8 cellular contexts compared by ENCODE assay signal in genomic region chr3:58217209-58217811, GRCh38. TPM values are rescaled to one million over a fixed set of nuclear protein-coding genes. Genes with fewer than 3 reads are reported as not detected.
A peak's percentile ranks its signal among the peaks of the same experiment; 100 is the strongest.
DNase-seq lines count a peak whose midpoint lies in the region; ATAC-seq, FAIRE-seq and TF ChIP-seq lines count a peak whose summit lies in the region.

No MANE protein-coding gene starts in this region.

- 6% methylated on average over 9 of the region's 15 CpGs for WGBS in HepG2 (ENCODE audit: low lambda C conversion rate)

- peak; percentile 91 for FAIRE-seq in HepG2 (lab: Jason Lieb, UNC)

- H2AFZ ChIP-seq in HepG2 (ENCODE audit: low read length): no peak overlapping the region

- H3K9ac ChIP-seq in HepG2 (ENCODE audit: insufficient read depth, low read depth, low read length): no peak overlapping the region

- CTCF ChIA-PET in HEK293 (lab: Yijun Ruan, JAX) (interaction anchor here (0.6 to 3.3 kb wide), 22 partner anchors 8 to 293 kb away, joined by 3 to 25 read pairs (median 5); no protein-coding TSS in a partner anchor), HepG2 (lab: Yijun Ruan, JAX; ENCODE audit: low intra/inter-chr PET ratio, low total read pairs) (interaction anchor here (0.6 to 2.5 kb wide), 4 partner anchors 29 to 102 kb away, joined by 3 to 59 read pairs (median 6); no protein-coding TSS in a partner anchor)

- peak; percentile 82 for TF ChIP-seq RAD21 in HepG2 (CRISPR knock-in tag; IDR thresholded peaks at IDR 0.05)

- ATAC-seq in HepG2 (peak; percentile 95), HG02870 (IDR thresholded peaks at IDR 0.05; ENCODE audit: unreplicated experiment) (no peak)

- POLR2A ChIA-PET in HEK293 (lab: Yijun Ruan, JAX): no interaction called here
- POLR2A ChIA-PET in HepG2 (lab: Yijun Ruan, JAX): interaction anchor here (0.8 to 1.7 kb wide), 5 partner anchors 14 to 89 kb away, joined by 3 to 15 read pairs (median 4); partner anchors contain the start of genes HTD2 and RPP14

- H3K4me2 ChIP-seq in HepG2 (ENCODE audit: low read depth, low read length): peak overlapping the region; percentile 64

- TF ChIP-seq EP300 in HepG2 (IDR thresholded peaks at IDR 0.05; ENCODE audit: low read depth in 2 of 2, low read length in 2 of 2): 0 out of 4 replicates have a peak, but pooled peaks of 1 of the 2 experiments have one; percentile 1
- TF ChIP-seq EP300 in HepG2 (CRISPR knock-in tag; IDR thresholded peaks at IDR 0.05; ENCODE audit: borderline replicate concordance): 0 out of 2 replicates have a peak, but pooled peaks have one; percentile 43

- no TSS peak for BruUV-seq in HepG2 (replicated peaks; lab: Mats Ljungman, UMichigan)

- H3K4me1 ChIP-seq in HEK293 (ENCODE audit: control insufficient read depth, insufficient read depth, low read length) (no peaks in the 10 kb centered on the region), HepG2 (ENCODE audit: insufficient read depth, low read length) (peaks cover 69% of the 10 kb centered on the region)

- no peaks in the 10 kb centered on the region for H4K20me1 ChIP-seq in HepG2 (ENCODE audit: insufficient read depth, low read length)

- intact Hi-C loops in HepG2 (cut with micrococcal nuclease; ENCODE audit: unreplicated experiment): loop anchor here (1.0 kb wide), 4 partner anchors 24 to 83 kb away; no protein-coding TSS in a partner anchor

- in situ Hi-C loops in HepG2 (cut with HindIII; ENCODE audit: extremely low pct_ligation_motif_present, low pct_unique_long_range_greater_than_20kb): loop anchor here (5.0 kb wide), 1 partner anchor 35 kb away; no protein-coding TSS in a partner anchor

- H3K27ac ChIP-seq in HEK293 (ENCODE audit: extremely low read depth, low read depth, low read length) (no peak overlapping the region), coronary artery (peak overlapping the region in 1 of 2 donors; percentile 48), HepG2 (ENCODE audit: extremely low read length, insufficient read depth, low read length) (peak overlapping the region; percentile 47)

- TF ChIP-seq POLR2A in HepG2 (IDR thresholded peaks at IDR 0.05; ENCODE audit: insufficient read depth in 1 of 2, low read depth in 2 of 2, low read length in 2 of 2): no peak

- H3K9me3 ChIP-seq in HEK293 (ENCODE audit: control insufficient read depth, insufficient read depth, low read depth, low read length) (no peaks in the 10 kb centered on the region), HepG2 (ENCODE audit: low read length) (no peaks in the 10 kb centered on the region)

- no peaks in the 10 kb centered on the region for H3K79me2 ChIP-seq in HepG2 (ENCODE audit: insufficient read depth, low read length)

- no peaks in the 10 kb centered on the region for H3K36me3 ChIP-seq in HEK293 (ENCODE audit: control insufficient read depth in 2 of 2, insufficient read depth in 1 of 2, low read length in 2 of 2)
- H3K36me3 ChIP-seq in HepG2 (replicated peaks in 1 of 2; ENCODE audit: control insufficient read depth in 1 of 2, insufficient read depth in 2 of 2, low read length in 2 of 2): no peaks in the 10 kb centered on the region

- TF ChIP-seq CTCF in HEK293 (tag by site-specific recombination; IDR thresholded peaks at IDR 0.05) (no peak), coronary artery (IDR thresholded peaks at IDR 0.05) (peak; percentile 78), HepG2 (CRISPR knock-in tag; IDR thresholded peaks at IDR 0.05) (peak; percentile 75)

- H3K4me3 ChIP-seq in HEK293 (ENCODE audit: low read depth, low read length) (no peak overlapping the region), coronary artery (no peak overlapping the region), HepG2 (replicated peaks in 1 of 3; ENCODE audit: insufficient read depth in 1 of 3, low read depth in 2 of 3, low read length in 3 of 3) (peak overlapping the region in 1 of 3 experiments; percentile 53; a peak in 2 of 6 replicates)

- DNase-seq in ELR (ENCODE audit: low read depth) (peak; percentile 82), NCI-H2227 treated with DMSO at 0.1 percent for 48 hours (lab: John Stamatoyannopoulos, UW) (peak; percentile 20), coronary artery (ENCODE audit: low spot score) (peak; percentile 81), HepG2 (ENCODE audit: low spot score) (peak; percentile 84)
- peak; percentile 44 to 49 for DNase-seq in activated CD4-positive, alpha-beta T cell treated with anti-CD3 and anti-CD28 coated beads for 4 hours
- peak in 2 of 3 donors; percentile 17 to 28 for DNase-seq in stimulated activated CD4-positive, alpha-beta T cell treated with anti-CD3 and anti-CD28 coated beads, TNF-alpha, amount 100 ng/mL, for 1 hour (ENCODE audit: low read depth in 3 of 3, low spot score in 1 of 3)

- no peaks in the 10 kb centered on the region for H3K27me3 ChIP-seq in HepG2 (ENCODE audit: control insufficient read depth in 1 of 2, insufficient read depth in 2 of 2, low read length in 2 of 2)

TF ChIP-seq in HEK293, 187 proteins besides CTCF, POLR2A, EP300 and RAD21 (continues in another document):
- TF ChIP-seq ZBTB8A (tag by site-specific recombination; IDR thresholded peaks at IDR 0.05) (peak; percentile 61), ZNF155 (tag by site-specific recombination; IDR thresholded peaks at IDR 0.05) (no peak), KLF9 (tag by site-specific recombination; IDR thresholded peaks at IDR 0.05; ENCODE audit: low read depth) (peak; percentile 25; the same call in 1 of the 2 replicates), ZNF670 (tag by site-specific recombination; IDR thresholded peaks at IDR 0.05; ENCODE audit: low read depth) (no peak), ZNF777 (tag by site-specific recombination; IDR thresholded peaks at IDR 0.05; ENCODE audit: borderline replicate concordance) (no peak)

RNA-seq across cellular contexts. Expression of gene DNASE1L3, which starts 6.5 kb away (rescaled TPM):
- 0.55 and 0.86 TPM in 2 replicates for total RNA-seq in HepG2 (2016; rRNA removed; fragmentation: Illumina TruSeq; extraction: Trizol)
- total RNA-seq in HepG2 (2016; cell fraction: cytosol; rRNA removed; fragmentation: Illumina TruSeq; extraction: Trizol; ENCODE audit: low read depth): 0.30 TPM in 1 of 2 replicates, not detected in the other
- total RNA-seq in HepG2 (2016; cell fraction: insoluble cytoplasmic fraction; rRNA removed; fragmentation: Illumina TruSeq; extraction: Trizol): 0.61 and 0.73 TPM in 2 replicates
- total RNA-seq in HepG2 (2016; cell fraction: membrane; rRNA removed; fragmentation: Illumina TruSeq; extraction: Trizol): 0.53 and 1.1 TPM in 2 replicates
- 0.22 TPM in 1 of 2 replicates, not detected in the other for total RNA-seq in HepG2 (2016; cell fraction: nucleus; rRNA removed; fragmentation: Illumina TruSeq; extraction: Trizol)
- 1.0 and 1.7 TPM in 2 replicates for polyA plus RNA-seq in HepG2 (2011; rRNA removed)
- 1.0 and 1.3 TPM in 2 replicates for polyA plus RNA-seq in HepG2 (2011; cell fraction: cytosol; rRNA removed)
- 0.43 and 0.51 TPM in 2 replicates for polyA plus RNA-seq in HepG2 (2011; cell fraction: nucleus; rRNA removed)
- 0.33 and 2.5 TPM in 2 replicates for polyA plus RNA-seq in HepG2 (2012)
- polyA plus RNA-seq in HepG2 (2016; cell fraction: cytosol; fragmentation: Illumina TruSeq; extraction: Trizol; ENCODE audit: low read depth): 0.27 and 0.35 TPM in 2 replicates
- polyA plus RNA-seq in HepG2 (2016; cell fraction: insoluble cytoplasmic fraction; fragmentation: Illumina TruSeq; extraction: Trizol; ENCODE audit: low read depth): 0.44 and 0.59 TPM in 2 replicates
- polyA plus RNA-seq in HepG2 (2016; cell fraction: membrane; fragmentation: Illumina TruSeq; extraction: Trizol; ENCODE audit: low read depth): 0.34 and 0.37 TPM in 2 replicates
- polyA plus RNA-seq in HepG2 (2016; cell fraction: nucleus; fragmentation: Illumina TruSeq; extraction: Trizol; ENCODE audit: insufficient read depth, low read depth): 0.55 TPM in 1 of 2 replicates, not detected in the other
- 0.14 and 1.8 TPM in 2 replicates for polyA minus RNA-seq in HepG2 (2011; rRNA and poly(A)+ RNA removed; ENCODE audit: low replicate concordance)
- polyA minus RNA-seq in HepG2 (2011; cell fraction: cytosol; rRNA and poly(A)+ RNA removed): 0.88 TPM in 1 of 2 replicates, not detected in the other
- polyA minus RNA-seq in HepG2 (2011; cell fraction: nucleus; rRNA and poly(A)+ RNA removed): 0.77 and 0.87 TPM in 2 replicates

RNA-seq across cellular contexts. Expression of gene ABHD6, which starts 20.3 kb away (rescaled TPM):
- total RNA-seq in HepG2 (2016; rRNA removed; fragmentation: Illumina TruSeq; extraction: Trizol): 5.7 and 9.0 TPM in 2 replicates
- 4.3 and 4.9 TPM in 2 replicates for total RNA-seq in HepG2 (2016; cell fraction: cytosol; rRNA removed; fragmentation: Illumina TruSeq; extraction: Trizol; ENCODE audit: low read depth)
- 4.8 and 8.8 TPM in 2 replicates for total RNA-seq in HepG2 (2016; cell fraction: insoluble cytoplasmic fraction; rRNA removed; fragmentation: Illumina TruSeq; extraction: Trizol)
- total RNA-seq in HepG2 (2016; cell fraction: membrane; rRNA removed; fragmentation: Illumina TruSeq; extraction: Trizol): 7.3 and 7.9 TPM in 2 replicates
- 7.5 and 8.4 TPM in 2 replicates for total RNA-seq in HepG2 (2016; cell fraction: nucleus; rRNA removed; fragmentation: Illumina TruSeq; extraction: Trizol)
- 16.5 and 17.2 TPM in 2 replicates for polyA plus RNA-seq in HepG2 (2011; rRNA removed)
- polyA plus RNA-seq in HepG2 (2011; cell fraction: cytosol; rRNA removed): 17.9 and 18.6 TPM in 2 replicates
- polyA plus RNA-seq in HepG2 (2011; cell fraction: nucleus; rRNA removed): 10.2 and 11.0 TPM in 2 replicates
- 7.6 and 9.4 TPM in 2 replicates for polyA plus RNA-seq in HepG2 (2012)
- 3.4 and 4.3 TPM in 2 replicates for polyA plus RNA-seq in HepG2 (2016; cell fraction: cytosol; fragmentation: Illumina TruSeq; extraction: Trizol; ENCODE audit: low read depth)
- 4.7 and 5.8 TPM in 2 replicates for polyA plus RNA-seq in HepG2 (2016; cell fraction: insoluble cytoplasmic fraction; fragmentation: Illumina TruSeq; extraction: Trizol; ENCODE audit: low read depth)
- 4.9 and 6.1 TPM in 2 replicates for polyA plus RNA-seq in HepG2 (2016; cell fraction: membrane; fragmentation: Illumina TruSeq; extraction: Trizol; ENCODE audit: low read depth)
- polyA plus RNA-seq in HepG2 (2016; cell fraction: nucleus; fragmentation: Illumina TruSeq; extraction: Trizol; ENCODE audit: insufficient read depth, low read depth): 9.1 and 12.2 TPM in 2 replicates
- 34.5 and 67.6 TPM in 2 replicates for polyA minus RNA-seq in HepG2 (2011; rRNA and poly(A)+ RNA removed; ENCODE audit: low replicate concordance)
- polyA minus RNA-seq in HepG2 (2011; cell fraction: cytosol; rRNA and poly(A)+ RNA removed): 10.7 and 12.8 TPM in 2 replicates
- 12.6 and 14.9 TPM in 2 replicates for polyA minus RNA-seq in HepG2 (2011; cell fraction: nucleus; rRNA and poly(A)+ RNA removed)

Comparison
In these comparisons a context has a peak if more than half of its experiments do, and no peak if none do; other contexts are left out.
1. DNase-seq: peak in every context shown above with its lines; median percentile 84 in HepG2; 82 in ELR; 81 in coronary artery; 46 in activated CD4-positive, alpha-beta T cell treated with anti-CD3 and anti-CD28 coated beads for 4 hours; 22 in stimulated activated CD4-positive, alpha-beta T cell treated with anti-CD3 and anti-CD28 coated beads, TNF-alpha, amount 100 ng/mL, for 1 hour; 20 in NCI-H2227 treated with DMSO at 0.1 percent for 48 hours.